29 cellular contexts compared by ENCODE assay signal in the genomic region with DNA sequence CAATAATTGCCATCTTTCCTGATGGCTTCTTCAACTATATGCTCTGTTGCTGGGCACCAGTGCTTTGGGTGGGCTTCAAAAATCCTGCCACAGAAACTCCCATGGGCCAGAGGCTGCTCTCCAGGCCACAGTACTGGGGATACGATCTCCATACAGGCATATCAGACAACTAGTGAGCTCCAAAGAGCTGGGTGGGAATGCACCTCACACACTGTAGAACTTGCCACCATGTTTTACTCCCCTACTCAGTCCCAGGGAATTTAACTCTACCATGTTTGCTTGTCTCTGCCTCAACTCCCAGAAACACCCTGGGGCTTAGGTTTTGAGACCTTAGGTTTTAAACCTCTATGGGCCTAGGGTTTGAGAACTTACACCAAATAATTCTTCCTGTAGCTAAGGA.
"Had no signal": no experiment of that assay in that cellular context is flagged by ENCODE, and none has a peak within 500 bp of the region (broad histone marks: within the 10 kb centered on the region; RNA-seq: fewer than 3 reads in every experiment).

No MANE protein-coding gene starts in this region.

- ATAC-seq: gastroesophageal sphincter; heart left ventricle; mucosa of descending colon; right lobe of liver; stimulated activated naive CD8-positive, alpha-beta T cell treated with anti-CD3 and anti-CD28 coated beads, Interleukin-15, amount 100 ng/mL, for 72 hours; upper lobe of right lung had no signal

- H3K4me1 ChIP-seq: colonic mucosa, gastroesophageal sphincter, parathyroid adenoma, right lobe of liver, suprapubic skin, transverse colon, upper lobe of right lung, uterus had no signal

- H3K4me1 Mint-ChIP-seq: memory B cell, naive B cell had no signal

- H3K36me3 Mint-ChIP-seq: memory B cell, mesothelial cell of epicardium, naive B cell, neural progenitor cell had no signal

- H3K4me3 Mint-ChIP-seq: dendritic cell treated with granulocyte-macrophage colony-stimulating factor and Interleukin-4, amounts not matched to agents 40 ng/mL and 50 ng/mL, for 4 days; endodermal cell; memory B cell; mesothelial cell of epicardium; naive B cell; nephron; neural progenitor cell; stimulated activated naive CD8-positive, alpha-beta T cell treated with anti-CD3 and anti-CD28 coated beads, Interleukin-15, amount 100 ng/mL, for 72 hours had no signal

- H3K4me3 ChIP-seq: colonic mucosa, gastroesophageal sphincter, heart left ventricle, lung, mucosa of descending colon, neural progenitor cell, right lobe of liver, suprapubic skin, transverse colon, upper lobe of right lung, uterus had no signal

- DNase-seq: colonic mucosa; effector CD8-positive, alpha-beta T cell; endodermal cell; heart left ventricle; hippocampal formation; mucosa of descending colon; naive B cell; right lobe of liver; small intestine; stimulated activated CD4-positive, alpha-beta T cell treated with anti-CD3 and anti-CD28 coated beads, Interleukin-12 subunit alpha, Interleukin-12 subunit beta, amount 100 ng/mL, for 4 hours; stimulated activated CD4-positive, alpha-beta T cell treated with anti-CD3 and anti-CD28 coated beads, Interleukin-1b, Interleukin-23, amount 100 ng/mL, for 48 hours; stimulated activated CD4-positive, alpha-beta T cell treated with anti-CD3 and anti-CD28 coated beads, Interleukin-4, amount 100 ng/mL, for 1 hour; stimulated activated CD8-positive, alpha-beta memory T cell treated with anti-CD3 and anti-CD28 coated beads, Interleukin-4, amount 100 ng/mL, for 48 hours; stimulated activated naive CD4-positive, alpha-beta T cell; stimulated activated naive CD8-positive, alpha-beta T cell treated with anti-CD3 and anti-CD28 coated beads, Interleukin-15, amount 100 ng/mL, for 72 hours; transverse colon; upper lobe of right lung; uterus had no signal

- H3K9me3 ChIP-seq: colonic mucosa, gastroesophageal sphincter, heart left ventricle, mucosa of descending colon, right lobe of liver, suprapubic skin, transverse colon, upper lobe of right lung, uterus had no signal

- H3K36me3 ChIP-seq: colonic mucosa, gastroesophageal sphincter, heart left ventricle, neural progenitor cell, right lobe of liver, suprapubic skin, transverse colon, upper lobe of right lung, uterus had no signal

- H3K9me3 Mint-ChIP-seq: dendritic cell treated with granulocyte-macrophage colony-stimulating factor and Interleukin-4, amounts not matched to agents 40 ng/mL and 50 ng/mL, for 4 days; endodermal cell; memory B cell; mesothelial cell of epicardium; naive B cell; nephron; neural progenitor cell; stimulated activated naive CD8-positive, alpha-beta T cell treated with anti-CD3 and anti-CD28 coated beads, Interleukin-15, amount 100 ng/mL, for 72 hours had no signal

- H3K27me3 Mint-ChIP-seq: dendritic cell treated with granulocyte-macrophage colony-stimulating factor and Interleukin-4, amounts not matched to agents 40 ng/mL and 50 ng/mL, for 4 days; naive B cell; progenitor cell of endocrine pancreas had no signal

- H3K9ac ChIP-seq: neural progenitor cell, parathyroid adenoma had no signal

- H3K27me3 ChIP-seq: colonic mucosa, foreskin keratinocyte, gastroesophageal sphincter, heart left ventricle, neural progenitor cell, right lobe of liver, suprapubic skin, transverse colon, uterus had no signal

- H3K27ac Mint-ChIP-seq: dendritic cell treated with granulocyte-macrophage colony-stimulating factor and Interleukin-4, amounts not matched to agents 40 ng/mL and 50 ng/mL, for 4 days; endodermal cell; memory B cell; mesothelial cell of epicardium; naive B cell; neural progenitor cell had no signal

- H3K27ac ChIP-seq: colonic mucosa, gastroesophageal sphincter, heart left ventricle, neural progenitor cell, parathyroid adenoma, right lobe of liver, suprapubic skin, transverse colon, upper lobe of right lung, uterus had no signal
